ENCODE assay signal across 17 cellular contexts in the genomic region with DNA sequence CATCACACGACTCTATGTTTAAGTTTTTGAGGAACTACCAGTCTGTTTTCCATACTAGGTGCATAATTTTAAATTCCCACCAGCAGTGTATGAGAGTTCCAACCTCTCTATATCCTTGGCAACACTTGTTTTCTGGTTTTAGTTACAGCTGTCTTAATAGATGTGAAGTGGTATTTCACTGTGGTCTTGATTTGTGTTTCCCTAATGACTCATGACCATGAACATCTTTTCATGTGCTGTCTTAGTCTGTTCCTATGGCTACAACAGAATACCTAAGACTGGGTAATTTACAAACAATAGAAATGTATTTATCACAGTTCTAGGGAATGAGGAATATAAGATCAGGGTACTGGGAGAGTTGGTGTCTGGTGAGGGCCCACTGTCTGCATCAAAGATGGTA. TPM values are rescaled to one million over a fixed set of nuclear protein-coding genes. Genes with fewer than 3 reads are reported as not detected.
DNase-seq lines count a peak whose midpoint lies in the region; ATAC-seq and TF ChIP-seq lines count a peak whose summit lies in the region.
"Had no signal": no experiment of that assay in that cellular context is flagged by ENCODE, and none has a peak within 500 bp of the region (broad histone marks: within the 10 kb centered on the region; RNA-seq: fewer than 3 reads in every experiment).

No MANE protein-coding gene starts in this region.

- TF ChIP-seq CTCF in fibroblast of pulmonary artery (IDR thresholded peaks at IDR 0.05; ENCODE audit: low read length, missing control alignments): no peak

- H3K27me3 ChIP-seq in SJCRH30: no peaks in the 10 kb centered on the region
- H3K27me3 ChIP-seq: neutrophil had no signal

- H3K36me3 Mint-ChIP-seq in activated naive CD4-positive, alpha-beta T cell treated with anti-CD3 and anti-CD28 coated beads, Interleukin-2, amount 50 U/mL, for 72 hours: no peaks in the 10 kb centered on the region
- H3K36me3 Mint-ChIP-seq in stimulated activated effector memory CD8-positive, alpha-beta T cell treated with anti-CD3 and anti-CD28 coated beads, Interleukin-12 subunit alpha, Interleukin-12 subunit beta, amount 100 ng/mL, for 72 hours: no peaks in the 10 kb centered on the region
- peaks cover 1% of the 10 kb centered on the region for H3K36me3 Mint-ChIP-seq in activated naive CD8-positive, alpha-beta T cell treated with anti-CD3 and anti-CD28 coated beads, Interleukin-2, amount 50 U/mL, for 24 hours (ENCODE audit: low read depth)
- H3K36me3 Mint-ChIP-seq: activated naive CD8-positive, alpha-beta T cell; CD8-positive, alpha-beta memory T cell; memory B cell had no signal

- H3K27ac ChIP-seq in SJCRH30: peak overlapping the region; percentile 43
- H3K27ac ChIP-seq: neutrophil had no signal

- H3K9me3 ChIP-seq in SJCRH30 (replicated peaks): peaks cover 18% of the 10 kb centered on the region
- H3K9me3 ChIP-seq: neutrophil had no signal

- no peak for DNase-seq in activated naive CD4-positive, alpha-beta T cell treated with anti-CD3 and anti-CD28 coated beads, Interleukin-2, amount 50 U/mL, for 72 hours (ENCODE audit: low spot score in 2 of 2)
- DNase-seq in activated naive CD4-positive, alpha-beta T cell (lab: John Stamatoyannopoulos, UW): no peak
- DNase-seq in SJCRH30 (no peak), fibroblast of pulmonary artery (ENCODE audit: low read depth) (peak; percentile 31)
- no peak for DNase-seq in stimulated activated effector memory CD8-positive, alpha-beta T cell treated with anti-CD3 and anti-CD28 coated beads, Interleukin-12 subunit alpha, Interleukin-12 subunit beta, amount 100 ng/mL, for 72 hours (ENCODE audit: low spot score in 2 of 2)
- no peak for DNase-seq in activated naive CD8-positive, alpha-beta T cell treated with anti-CD3 and anti-CD28 coated beads, Interleukin-2, amount 50 U/mL, for 24 hours
- DNase-seq: activated B cell treated with CpG ODN at 0.5 μM for 24 hours; CD8-positive, alpha-beta memory T cell; NCI-H1092 had no signal

- no peak overlapping the region for H3K4me3 Mint-ChIP-seq in stimulated activated effector memory CD8-positive, alpha-beta T cell treated with anti-CD3 and anti-CD28 coated beads, Interleukin-12 subunit alpha, Interleukin-12 subunit beta, amount 100 ng/mL, for 72 hours
- H3K4me3 Mint-ChIP-seq in activated naive CD8-positive, alpha-beta T cell treated with anti-CD3 and anti-CD28 coated beads, Interleukin-2, amount 50 U/mL, for 24 hours: no peak overlapping the region
- H3K4me3 Mint-ChIP-seq: activated B cell treated with CpG ODN at 0.5 μM for 24 hours; activated naive CD8-positive, alpha-beta T cell; CD8-positive, alpha-beta memory T cell; dendritic cell treated with granulocyte-macrophage colony-stimulating factor and Interleukin-4, amounts not matched to agents 40 ng/mL and 50 ng/mL, for 4 days; memory B cell had no signal

- H3K36me3 ChIP-seq in SJCRH30: no peaks in the 10 kb centered on the region
- H3K36me3 ChIP-seq: neutrophil had no signal

- H3K27ac Mint-ChIP-seq in activated naive CD4-positive, alpha-beta T cell treated with anti-CD3 and anti-CD28 coated beads, Interleukin-2, amount 50 U/mL, for 72 hours: no peak overlapping the region
- no peak overlapping the region for H3K27ac Mint-ChIP-seq in stimulated activated effector memory CD8-positive, alpha-beta T cell treated with anti-CD3 and anti-CD28 coated beads, Interleukin-12 subunit alpha, Interleukin-12 subunit beta, amount 100 ng/mL, for 72 hours
- no peak overlapping the region for H3K27ac Mint-ChIP-seq in activated naive CD8-positive, alpha-beta T cell treated with anti-CD3 and anti-CD28 coated beads, Interleukin-2, amount 50 U/mL, for 24 hours
- H3K27ac Mint-ChIP-seq: activated B cell treated with CpG ODN at 0.5 μM for 24 hours; activated naive CD8-positive, alpha-beta T cell; CD8-positive, alpha-beta memory T cell; dendritic cell treated with granulocyte-macrophage colony-stimulating factor and Interleukin-4, amounts not matched to agents 40 ng/mL and 50 ng/mL, for 4 days; memory B cell had no signal

- H3K4me3 ChIP-seq in SJCRH30 (no peak overlapping the region), fibroblast of pulmonary artery (replicated peaks; ENCODE audit: low read depth, low read length) (no peak overlapping the region)

- H3K4me1 ChIP-seq in SJCRH30: peaks cover 58% of the 10 kb centered on the region

- H3K9me3 Mint-ChIP-seq in activated naive CD4-positive, alpha-beta T cell treated with anti-CD3 and anti-CD28 coated beads, Interleukin-2, amount 50 U/mL, for 72 hours: peaks cover 0 to 8% of the 10 kb centered on the region in 2 donors
- H3K9me3 Mint-ChIP-seq in stimulated activated effector memory CD8-positive, alpha-beta T cell treated with anti-CD3 and anti-CD28 coated beads, Interleukin-12 subunit alpha, Interleukin-12 subunit beta, amount 100 ng/mL, for 72 hours: no peaks in the 10 kb centered on the region
- H3K9me3 Mint-ChIP-seq in activated naive CD8-positive, alpha-beta T cell treated with anti-CD3 and anti-CD28 coated beads, Interleukin-2, amount 50 U/mL, for 24 hours: no peaks in the 10 kb centered on the region
- H3K9me3 Mint-ChIP-seq: activated B cell treated with CpG ODN at 0.5 μM for 24 hours; dendritic cell treated with granulocyte-macrophage colony-stimulating factor and Interleukin-4, amounts not matched to agents 40 ng/mL and 50 ng/mL, for 4 days; memory B cell had no signal

- H3K27me3 Mint-ChIP-seq in activated naive CD8-positive, alpha-beta T cell treated with anti-CD3 and anti-CD28 coated beads, Interleukin-2, amount 50 U/mL, for 24 hours: no peaks in the 10 kb centered on the region
- H3K27me3 Mint-ChIP-seq: dendritic cell treated with granulocyte-macrophage colony-stimulating factor and Interleukin-4, amounts not matched to agents 40 ng/mL and 50 ng/mL, for 4 days; memory B cell had no signal

- H3K4me1 Mint-ChIP-seq in stimulated activated effector memory CD8-positive, alpha-beta T cell treated with anti-CD3 and anti-CD28 coated beads, Interleukin-12 subunit alpha, Interleukin-12 subunit beta, amount 100 ng/mL, for 72 hours: peaks cover under 1% of the 10 kb centered on the region
- H3K4me1 Mint-ChIP-seq in activated naive CD8-positive, alpha-beta T cell treated with anti-CD3 and anti-CD28 coated beads, Interleukin-2, amount 50 U/mL, for 24 hours: no peaks in the 10 kb centered on the region
- H3K4me1 Mint-ChIP-seq: activated B cell treated with CpG ODN at 0.5 μM for 24 hours; CD8-positive, alpha-beta memory T cell; memory B cell had no signal

- peak; percentile 18 to 91 for ATAC-seq in activated naive CD4-positive, alpha-beta T cell treated with anti-CD3 and anti-CD28 coated beads, Interleukin-2, amount 50 U/mL, for 72 hours
- ATAC-seq in stimulated activated effector memory CD8-positive, alpha-beta T cell treated with anti-CD3 and anti-CD28 coated beads, Interleukin-12 subunit alpha, Interleukin-12 subunit beta, amount 100 ng/mL, for 72 hours: peak; percentile 63
- no peak for ATAC-seq in HG03342 (IDR thresholded peaks at IDR 0.05; ENCODE audit: unreplicated experiment)
- ATAC-seq in GM21381 (IDR thresholded peaks at IDR 0.05; ENCODE audit: unreplicated experiment): no peak
- no peak for ATAC-seq in activated naive CD8-positive, alpha-beta T cell treated with anti-CD3 and anti-CD28 coated beads, Interleukin-2, amount 50 U/mL, for 24 hours
- ATAC-seq: HepG2 had no signal

RNA-seq across cellular contexts. Expression of gene GPR78, which starts 51.5 kb away (rescaled TPM):
- total RNA-seq in activated naive CD4-positive, alpha-beta T cell treated with anti-CD3 and anti-CD28 coated beads, Interleukin-2, amount 50 U/mL, for 72 hours: under 1 TPM in 1 of 2 donors, not detected in 1; 0.16 TPM
- total RNA-seq in SJCRH30 (2014; rRNA removed; shearing (Covaris generic)): 1.4 and 3.5 TPM in 2 replicates
- total RNA-seq: A673; activated B cell treated with CpG ODN at 0.5 μM for 24 hours; CD8-positive, alpha-beta memory T cell had no signal

Comparison
In these comparisons a context has a peak if more than half of its experiments do, and no peak if none do; other contexts are left out.
1. ATAC-seq: peak in activated naive CD4-positive, alpha-beta T cell treated with anti-CD3 and anti-CD28 coated beads, Interleukin-2, amount 50 U/mL, for 72 hours (2 of 2) and stimulated activated effector memory CD8-positive, alpha-beta T cell treated with anti-CD3 and anti-CD28 coated beads, Interleukin-12 subunit alpha, Interleukin-12 subunit beta, amount 100 ng/mL, for 72 hours (single experiment); none in HG03342 (single experiment), GM21381 (single experiment) and activated naive CD8-positive, alpha-beta T cell treated with anti-CD3 and anti-CD28 coated beads, Interleukin-2, amount 50 U/mL, for 24 hours (single experiment).